ENCODE assay signal across 12 cellular contexts in genomic region chr11:3073029-3073435, GRCh38. TPM values are rescaled to one million over a fixed set of nuclear protein-coding genes. Genes with fewer than 3 reads are reported as not detected.
DNase-seq lines count a peak whose midpoint lies in the region; ATAC-seq and TF ChIP-seq lines count a peak whose summit lies in the region.
"Had no signal": no experiment of that assay in that cellular context is flagged by ENCODE, and none has a peak within 500 bp of the region (broad histone marks: within the 10 kb centered on the region; RNA-seq: fewer than 3 reads in every experiment).

No MANE protein-coding gene starts in this region.

- TF ChIP-seq EP300 in ovary (IDR thresholded peaks at IDR 0.05), result no peak

- no peak overlapping the region for H3K27ac Mint-ChIP-seq in stimulated activated effector memory CD8-positive, alpha-beta T cell treated with anti-CD3 and anti-CD28 coated beads, Interleukin-12 subunit alpha, Interleukin-12 subunit beta, amount 100 ng/mL, for 72 hours
- H3K27ac Mint-ChIP-seq: natural killer cell had no signal

- no peaks in the 10 kb centered on the region for H3K4me1 Mint-ChIP-seq in stimulated activated effector memory CD8-positive, alpha-beta T cell treated with anti-CD3 and anti-CD28 coated beads, Interleukin-12 subunit alpha, Interleukin-12 subunit beta, amount 100 ng/mL, for 72 hours
- H3K4me1 Mint-ChIP-seq: natural killer cell had no signal

- H3K4ac ChIP-seq in neuronal stem cell (ENCODE audit: low read length), result no peak overlapping the region

- TF ChIP-seq POLR2A in ovary (IDR thresholded peaks at IDR 0.05), result no peak

- H3K18ac ChIP-seq in neuronal stem cell (ENCODE audit: low read length), result no peak overlapping the region

- H3K14ac ChIP-seq in neuronal stem cell (ENCODE audit: low read length), result no peak overlapping the region

- no peak for ATAC-seq in stimulated activated effector memory CD8-positive, alpha-beta T cell treated with anti-CD3 and anti-CD28 coated beads, Interleukin-12 subunit alpha, Interleukin-12 subunit beta, amount 100 ng/mL, for 72 hours
- ATAC-seq: natural killer cell had no signal

- no CpG with 5 or more reads among the region's 3 CpGs for WGBS in neuronal stem cell (ENCODE audit: extremely low coverage in 2 of 2, insufficient read length in 2 of 2, insufficient replicate concordance in 1 of 2), 2 donors
- 58 to 66% (median 62%) methylated on average over 3 of the region's 3 CpGs for WGBS in ovary, 3 donors

- H3K4me3 ChIP-seq in BLaER1 treated with 17β-estradiol and CSF1 and Interleukin-3, amounts not matched to agents 10 nM and 100 nM, result no peak overlapping the region
- no peak overlapping the region for H3K4me3 ChIP-seq in fibroblast of mammary gland (ENCODE audit: control insufficient read depth, low read depth, low read length)
- H3K4me3 ChIP-seq in neuronal stem cell (ENCODE audit: low read length in 2 of 2), result no peak overlapping the region
- H3K4me3 ChIP-seq in ovary, result no peak overlapping the region
- H3K4me3 ChIP-seq: PC-9 had no signal

- no peaks in the 10 kb centered on the region for H3K27me3 ChIP-seq in BLaER1 treated with 17β-estradiol and CSF1 and Interleukin-3, amounts not matched to agents 10 nM and 100 nM
- H3K27me3 ChIP-seq in neuronal stem cell (ENCODE audit: control insufficient read depth in 3 of 3, insufficient read depth in 3 of 3, low read depth in 1 of 3, low read length in 3 of 3), result no peaks in the 10 kb centered on the region
- H3K27me3 ChIP-seq in ovary, result no peaks in the 10 kb centered on the region

- H2BK120ac ChIP-seq in neuronal stem cell (ENCODE audit: low read depth, low read length), result no peak overlapping the region

- intact Hi-C loops in ovary (cut with DNase I), result no loop called here

- no peaks in the 10 kb centered on the region for H3K9me3 Mint-ChIP-seq in stimulated activated effector memory CD8-positive, alpha-beta T cell treated with anti-CD3 and anti-CD28 coated beads, Interleukin-12 subunit alpha, Interleukin-12 subunit beta, amount 100 ng/mL, for 72 hours
- H3K9me3 Mint-ChIP-seq: natural killer cell had no signal

- H2BK15ac ChIP-seq in neuronal stem cell (ENCODE audit: low read length), result no peak overlapping the region

- no peak overlapping the region for H2AK5ac ChIP-seq in neuronal stem cell (ENCODE audit: low read depth, low read length)

- peak; percentile 34 for DNase-seq in NCI-H526 treated with DMSO at 0.1 percent for 48 hours (lab: John Stamatoyannopoulos, UW)
- peak; percentile 51 for DNase-seq in fibroblast of mammary gland (ENCODE audit: low read depth)
- no peak for DNase-seq in neuronal stem cell (ENCODE audit: low spot score)
- no peak for DNase-seq in stimulated activated effector memory CD8-positive, alpha-beta T cell treated with anti-CD3 and anti-CD28 coated beads, Interleukin-12 subunit alpha, Interleukin-12 subunit beta, amount 100 ng/mL, for 72 hours (ENCODE audit: low spot score in 2 of 2)
- DNase-seq in HuH-7 (ENCODE audit: low spot score), result no peak
- no peak for DNase-seq in middle frontal gyrus (ENCODE audit: extremely low spot score, low spot score)
- no peak for DNase-seq in ovary
- DNase-seq: natural killer cell; NCI-H187 treated with DMSO at 0.1 percent for 48 hours; PC-9; stimulated activated CD4-positive, alpha-beta T cell treated with anti-CD3 and anti-CD28 coated beads, Interleukin-15, amount 100 ng/mL, for 24 hours had no signal

- no peak overlapping the region for H3K23ac ChIP-seq in neuronal stem cell (ENCODE audit: low read depth, low read length, poor library complexity)

- H3K79me1 ChIP-seq in neuronal stem cell (ENCODE audit: low read depth, low read length), result no peaks in the 10 kb centered on the region

- H3K4me2 ChIP-seq in BLaER1 treated with 17β-estradiol and CSF1 and Interleukin-3, amounts not matched to agents 10 nM and 100 nM, result peak overlapping the region in 7 of 11 experiments; percentile 7 to 45 (median 31); a peak in 10 of 22 replicates
- no peak overlapping the region for H3K4me2 ChIP-seq in neuronal stem cell (ENCODE audit: insufficient read depth, low read length, poor library complexity, severe bottlenecking)
- H3K4me2 ChIP-seq: PC-9 had no signal

- H4K91ac ChIP-seq in neuronal stem cell (ENCODE audit: low read depth, low read length, poor library complexity), result no peak overlapping the region

- H3K9me3 ChIP-seq in BLaER1 treated with 17β-estradiol and CSF1 and Interleukin-3, amounts not matched to agents 10 nM and 100 nM (replicated peaks in 1 of 11), result peaks cover 0 to under 1% (median 0%) of the 10 kb centered on the region in 11 experiments; a peak in 1 of 22 replicates
- H3K9me3 ChIP-seq in neuronal stem cell (replicated peaks in 1 of 2; ENCODE audit: control insufficient read depth in 2 of 2, insufficient read depth in 1 of 2, low read depth in 1 of 2, low read length in 2 of 2), result no peaks in the 10 kb centered on the region
- H3K9me3 ChIP-seq in ovary, result no peaks in the 10 kb centered on the region

- H4K8ac ChIP-seq in neuronal stem cell (ENCODE audit: low read depth, low read length), result no peak overlapping the region

- no peaks in the 10 kb centered on the region for H3K36me3 Mint-ChIP-seq in stimulated activated effector memory CD8-positive, alpha-beta T cell treated with anti-CD3 and anti-CD28 coated beads, Interleukin-12 subunit alpha, Interleukin-12 subunit beta, amount 100 ng/mL, for 72 hours
- H3K36me3 Mint-ChIP-seq: natural killer cell had no signal

- H2AFZ ChIP-seq in neuronal stem cell (ENCODE audit: low read length), result peak overlapping the region; percentile 12
- H2AFZ ChIP-seq: PC-9 had no signal

- TF ChIP-seq CTCF in fibroblast of mammary gland (conservative IDR thresholded peaks at IDR 0.05; ENCODE audit: control insufficient read depth, insufficient read depth, low read depth, low read length) (no peak), ovary (IDR thresholded peaks at IDR 0.05) (no peak)

- H3K9ac ChIP-seq in BLaER1 treated with 17β-estradiol and CSF1 and Interleukin-3, amounts not matched to agents 10 nM and 100 nM, result no peak overlapping the region
- H3K9ac ChIP-seq in neuronal stem cell (ENCODE audit: low read depth, low read length, poor library complexity), result no peak overlapping the region

- no peaks in the 10 kb centered on the region for H4K20me1 ChIP-seq in BLaER1 treated with 17β-estradiol and CSF1 and Interleukin-3, amounts not matched to agents 10 nM and 100 nM

- no peak overlapping the region for H3K27ac ChIP-seq in BLaER1 treated with 17β-estradiol and CSF1 and Interleukin-3, amounts not matched to agents 10 nM and 100 nM
- H3K27ac ChIP-seq in neuronal stem cell (replicated peaks; ENCODE audit: low read length) (peak overlapping the region; percentile 5), ovary (no peak overlapping the region)
- H3K27ac ChIP-seq: PC-9 had no signal

- H2BK12ac ChIP-seq in neuronal stem cell (ENCODE audit: low read length), result no peak overlapping the region

- H3K4me1 ChIP-seq in BLaER1 treated with 17β-estradiol and CSF1 and Interleukin-3, amounts not matched to agents 10 nM and 100 nM, result peaks cover 0 to 10% (median 8%) of the 10 kb centered on the region in 10 experiments; a peak in 13 of 20 replicates
- H3K4me1 ChIP-seq in neuronal stem cell (ENCODE audit: control insufficient read depth in 2 of 2, insufficient read depth in 1 of 2, low read depth in 1 of 2, low read length in 2 of 2) (peaks cover 3 to 4% of the 10 kb centered on the region in 2 donors), ovary (ENCODE audit: insufficient read depth) (no peaks in the 10 kb centered on the region)

- H3K4me3 Mint-ChIP-seq in stimulated activated effector memory CD8-positive, alpha-beta T cell treated with anti-CD3 and anti-CD28 coated beads, Interleukin-12 subunit alpha, Interleukin-12 subunit beta, amount 100 ng/mL, for 72 hours, result no peak overlapping the region
- H3K4me3 Mint-ChIP-seq: natural killer cell had no signal

- no peaks in the 10 kb centered on the region for H3K36me3 ChIP-seq in BLaER1 treated with 17β-estradiol and CSF1 and Interleukin-3, amounts not matched to agents 10 nM and 100 nM
- H3K36me3 ChIP-seq in neuronal stem cell (replicated peaks in 1 of 2; ENCODE audit: control insufficient read depth in 2 of 2, insufficient read depth in 2 of 2, low read length in 2 of 2) (no peaks in the 10 kb centered on the region), ovary (no peaks in the 10 kb centered on the region)

- H2BK5ac ChIP-seq in neuronal stem cell (ENCODE audit: low read length), result no peak overlapping the region

RNA-seq across cellular contexts. Expression of gene CARS1, which starts 15.8 kb away (rescaled TPM):
- 21.3 TPM for polyA plus RNA-seq in neuronal stem cell (2013, experiment 1 of 2)
- polyA plus RNA-seq in neuronal stem cell (2013, experiment 2 of 2), result 20.1 TPM
- total RNA-seq in ovary, result 100 to 1,000 TPM in 1 of 7 donors, 10 to 100 TPM in 6; 12.5 to 148 (median 17.6) TPM
- polyA plus RNA-seq in ovary, result 10 to 100 TPM; 15.0 to 22.8 TPM

Comparison
In these comparisons a context has a peak if more than half of its experiments do, and no peak if none do; other contexts are left out.
1. DNase-seq: peak in NCI-H526 treated with DMSO at 0.1 percent for 48 hours (single experiment) and fibroblast of mammary gland (single experiment); none in neuronal stem cell (single experiment), stimulated activated effector memory CD8-positive, alpha-beta T cell treated with anti-CD3 and anti-CD28 coated beads, Interleukin-12 subunit alpha, Interleukin-12 subunit beta, amount 100 ng/mL, for 72 hours (0 of 2), HuH-7 (single experiment), middle frontal gyrus (single experiment) and ovary (0 of 5).